22 cellular contexts compared by ENCODE assay signal in genomic region chr19:3667766-3668165, GRCh38. TPM values are rescaled to one million over a fixed set of nuclear protein-coding genes. Genes with fewer than 3 reads are reported as not detected.
A peak's percentile ranks its signal among the peaks of the same experiment; 100 is the strongest.
DNase-seq lines count a peak whose midpoint lies in the region; ATAC-seq and TF ChIP-seq lines count a peak whose summit lies in the region.
"Had no signal": no experiment of that assay in that cellular context is flagged by ENCODE, and none has a peak within 500 bp of the region (broad histone marks: within the 10 kb centered on the region; RNA-seq: fewer than 3 reads in every experiment).

No MANE protein-coding gene starts in this region.

- TF ChIP-seq POLR2A in tibial nerve (IDR thresholded peaks at IDR 0.05) = no peak

- no peak overlapping the region for H4K8ac ChIP-seq in neuronal stem cell (ENCODE audit: low read depth, low read length)

- peak overlapping the region; percentile 89 for H2AK5ac ChIP-seq in neuronal stem cell (ENCODE audit: low read depth, low read length)

- 88 to 89% methylated on average over 17 of the region's 17 CpGs for WGBS in heart right ventricle, 2 donors
- WGBS in endodermal cell (ENCODE audit: insufficient coverage in 1 of 2, insufficient read length in 1 of 2), 2 experiments = 94 to 97% methylated on average over 12 to 17 of the region's 17 CpGs
- no CpG with 5 or more reads among the region's 17 CpGs for WGBS in neuronal stem cell (ENCODE audit: extremely low coverage in 2 of 2, insufficient read length in 2 of 2, insufficient replicate concordance in 1 of 2), 2 donors
- 85 to 87% methylated on average over 11 to 17 of the region's 17 CpGs for WGBS in tibial nerve, 2 donors

- intact Hi-C loops in heart right ventricle (cut with DNase I) = loop anchor here in 8 of 10 donors (2.0 to 10.0 kb wide), 5 partner anchors 31 to 537 kb away; partner anchors contain the start of gene PIP5K1C (in 5 of the 8)
- intact Hi-C loops in left cardiac atrium (cut with DNase I) = loop anchor here (2.0 to 10.0 kb wide), 2 partner anchors 33 to 537 kb away; partner anchors contain the start of gene PIP5K1C (in 1 of the 2)
- intact Hi-C loops in upper lobe of right lung (cut with DNase I) = loop anchor here (5.0 kb wide), 1 partner anchor 40 kb away; the partner anchor contains the start of gene TJP3

- H3K27ac Mint-ChIP-seq in endodermal cell = no peak overlapping the region
- H3K27ac Mint-ChIP-seq: activated naive CD4-positive, alpha-beta T cell treated with anti-CD3 and anti-CD28 coated beads, Interleukin-2, amount 50 U/mL, for 72 hours; activated T-helper 1 cell treated with anti-CD3 and anti-CD28 coated beads, Interleukin-12 subunit alpha, Interleukin-12 subunit beta, Interleukin-2, Interleukin-4 antibody, amounts not matched to agents 30 ng/mL and 10 ng/mL and 1 ng/mL, durations not matched to agents 14 hours and 24 hours and 36 hours; stimulated activated naive CD8-positive, alpha-beta T cell treated with anti-CD3 and anti-CD28 coated beads, Interleukin-15, Interleukin-2, amounts not matched to agents 100 ng/mL and 50 ng/mL, for 24 hours had no signal

- H3K4me3 Mint-ChIP-seq in endodermal cell = no peak overlapping the region
- H3K4me3 Mint-ChIP-seq: activated T-helper 1 cell treated with anti-CD3 and anti-CD28 coated beads, Interleukin-12 subunit alpha, Interleukin-12 subunit beta, Interleukin-2, Interleukin-4 antibody, amounts not matched to agents 30 ng/mL and 10 ng/mL and 1 ng/mL, durations not matched to agents 14 hours and 24 hours and 36 hours; stimulated activated naive CD8-positive, alpha-beta T cell treated with anti-CD3 and anti-CD28 coated beads, Interleukin-15, Interleukin-2, amounts not matched to agents 100 ng/mL and 50 ng/mL, for 24 hours had no signal

- H3K18ac ChIP-seq in neuronal stem cell (ENCODE audit: low read length) = peak overlapping the region; percentile 80

- no peak overlapping the region for H3K9ac ChIP-seq in endodermal cell (ENCODE audit: extremely low read depth, low read length, poor library complexity, severe bottlenecking)
- peak overlapping the region; percentile 9 for H3K9ac ChIP-seq in neuronal stem cell (ENCODE audit: low read depth, low read length, poor library complexity)

- H3K36me3 ChIP-seq in heart right ventricle (peaks cover 0 to 42% (median 12%) of the 10 kb centered on the region in 9 donors), endodermal cell (ENCODE audit: control insufficient read depth, insufficient read depth, low read length) (peaks cover 13% of the 10 kb centered on the region), neuronal stem cell (replicated peaks in 1 of 2; ENCODE audit: control insufficient read depth in 2 of 2, insufficient read depth in 2 of 2, low read length in 2 of 2) (peaks cover 23 to 29% of the 10 kb centered on the region in 2 donors), tibial nerve (peaks cover 0 to 34% (median 8%) of the 10 kb centered on the region in 3 donors), MG63 (no peaks in the 10 kb centered on the region), upper lobe of right lung (peaks cover 18% of the 10 kb centered on the region)

- no peaks in the 10 kb centered on the region for H3K9me3 Mint-ChIP-seq in endodermal cell
- H3K9me3 Mint-ChIP-seq: activated naive CD4-positive, alpha-beta T cell treated with anti-CD3 and anti-CD28 coated beads, Interleukin-2, amount 50 U/mL, for 72 hours; activated T-helper 1 cell treated with anti-CD3 and anti-CD28 coated beads, Interleukin-12 subunit alpha, Interleukin-12 subunit beta, Interleukin-2, Interleukin-4 antibody, amounts not matched to agents 30 ng/mL and 10 ng/mL and 1 ng/mL, durations not matched to agents 14 hours and 24 hours and 36 hours; stimulated activated naive CD8-positive, alpha-beta T cell treated with anti-CD3 and anti-CD28 coated beads, Interleukin-15, Interleukin-2, amounts not matched to agents 100 ng/mL and 50 ng/mL, for 24 hours had no signal

- no peak overlapping the region for H3K4me3 ChIP-seq in heart right ventricle
- H3K4me3 ChIP-seq in endodermal cell (ENCODE audit: low read length) = no peak overlapping the region
- H3K4me3 ChIP-seq in neuronal stem cell (ENCODE audit: low read length in 2 of 2) = no peak overlapping the region
- H3K4me3 ChIP-seq in tibial nerve = no peak overlapping the region
- no peak overlapping the region for H3K4me3 ChIP-seq in MG63
- H3K4me3 ChIP-seq in upper lobe of right lung = no peak overlapping the region
- H3K4me3 ChIP-seq: A549, GM12878, left lung, spleen had no signal

- no peak overlapping the region for H3K4ac ChIP-seq in neuronal stem cell (ENCODE audit: low read length)

- no peak overlapping the region for H2AFZ ChIP-seq in neuronal stem cell (ENCODE audit: low read length)

- H3K27me3 ChIP-seq in heart right ventricle (peaks cover 0 to 10% (median 0%) of the 10 kb centered on the region in 7 donors), endodermal cell (ENCODE audit: control insufficient read depth, insufficient read depth, low read length, poor library complexity, severe bottlenecking) (no peaks in the 10 kb centered on the region), neuronal stem cell (ENCODE audit: control insufficient read depth in 3 of 3, insufficient read depth in 3 of 3, low read depth in 1 of 3, low read length in 3 of 3) (no peaks in the 10 kb centered on the region), tibial nerve (no peaks in the 10 kb centered on the region), MG63 (no peaks in the 10 kb centered on the region), upper lobe of right lung (no peaks in the 10 kb centered on the region)

- no peak overlapping the region for H2BK5ac ChIP-seq in neuronal stem cell (ENCODE audit: low read length)

- H3K79me1 ChIP-seq in neuronal stem cell (ENCODE audit: low read depth, low read length) = peaks cover 24% of the 10 kb centered on the region

- no peaks in the 10 kb centered on the region for H3K27me3 Mint-ChIP-seq in endodermal cell (ENCODE audit: insufficient read depth)
- H3K27me3 Mint-ChIP-seq: stimulated activated naive CD8-positive, alpha-beta T cell treated with anti-CD3 and anti-CD28 coated beads, Interleukin-15, Interleukin-2, amounts not matched to agents 100 ng/mL and 50 ng/mL, for 24 hours had no signal

- peaks cover 15% of the 10 kb centered on the region for H3K36me3 Mint-ChIP-seq in endodermal cell (ENCODE audit: low read depth)
- H3K36me3 Mint-ChIP-seq: activated naive CD4-positive, alpha-beta T cell treated with anti-CD3 and anti-CD28 coated beads, Interleukin-2, amount 50 U/mL, for 72 hours had no signal

- H4K91ac ChIP-seq in neuronal stem cell (ENCODE audit: low read depth, low read length, poor library complexity) = no peak overlapping the region

- H2BK12ac ChIP-seq in neuronal stem cell (ENCODE audit: low read length) = no peak overlapping the region

- H3K9me3 ChIP-seq in heart right ventricle (no peaks in the 10 kb centered on the region), endodermal cell (ENCODE audit: control insufficient read depth, low read length) (no peaks in the 10 kb centered on the region), neuronal stem cell (replicated peaks in 1 of 2; ENCODE audit: control insufficient read depth in 2 of 2, insufficient read depth in 1 of 2, low read depth in 1 of 2, low read length in 2 of 2) (peaks cover 0 to 4% of the 10 kb centered on the region in 2 donors), tibial nerve (no peaks in the 10 kb centered on the region), MG63 (no peaks in the 10 kb centered on the region), upper lobe of right lung (no peaks in the 10 kb centered on the region)
- H3K9me3 ChIP-seq: A549, left lung, spleen had no signal

- H3K27ac ChIP-seq in heart right ventricle (peak overlapping the region in 9 of 10 donors; percentile 90 to 100 (median 99)), endodermal cell (ENCODE audit: low read depth, low read length) (peak overlapping the region; percentile 66), neuronal stem cell (replicated peaks; ENCODE audit: low read length) (no peak overlapping the region), tibial nerve (peak overlapping the region; percentile 90 to 99 (median 93)), upper lobe of right lung (no peak overlapping the region)
- H3K27ac ChIP-seq: A549, left lung had no signal

- no peak overlapping the region for H2BK15ac ChIP-seq in neuronal stem cell (ENCODE audit: low read length)

- TF ChIP-seq CTCF in heart right ventricle (IDR thresholded peaks at IDR 0.05) = no peak
- no peak for TF ChIP-seq CTCF in endodermal cell (conservative IDR thresholded peaks at IDR 0.05)
- TF ChIP-seq CTCF in tibial nerve (IDR thresholded peaks at IDR 0.05) = no peak
- no peak for TF ChIP-seq CTCF in upper lobe of right lung (IDR thresholded peaks at IDR 0.05)

- no peak overlapping the region for H3K23ac ChIP-seq in neuronal stem cell (ENCODE audit: low read depth, low read length, poor library complexity)

- H3K4me2 ChIP-seq in neuronal stem cell (ENCODE audit: insufficient read depth, low read length, poor library complexity, severe bottlenecking) = no peak overlapping the region
- H3K4me2 ChIP-seq: A549 had no signal

- ATAC-seq in heart right ventricle (no peak), left cardiac atrium (no peak), upper lobe of right lung (no peak)
- ATAC-seq: A549; activated naive CD4-positive, alpha-beta T cell treated with anti-CD3 and anti-CD28 coated beads, Interleukin-2, amount 50 U/mL, for 72 hours; GM12878; left lung; Panc1 had no signal

- no peak for TF ChIP-seq EP300 in tibial nerve (IDR thresholded peaks at IDR 0.05)

- H3K4me1 Mint-ChIP-seq in endodermal cell = peaks cover 9% of the 10 kb centered on the region

- DNase-seq in heart right ventricle (no peak), left cardiac atrium (no peak), endodermal cell (no peak), neuronal stem cell (ENCODE audit: low spot score) (no peak), tibial nerve (ENCODE audit: low spot score in 2 of 2) (no peak), MG63 (no peak), upper lobe of right lung (no peak)
- DNase-seq in activated CD8-positive, alpha-beta memory T cell treated with anti-CD3 and anti-CD28 coated beads for 24 hours = no peak
- DNase-seq: activated CD4-positive, alpha-beta T cell treated with anti-CD3 and anti-CD28 coated beads for 48 hours; DMS79 treated with DMSO at 0.1 percent for 48 hours; left lung; NCI-H1105 treated with DMSO at 0.1 percent for 48 hours; NCI-H2081; spleen; stimulated activated CD4-positive, alpha-beta T cell treated with anti-CD3 and anti-CD28 coated beads, Interleukin-4, amount 100 ng/mL, for 24 hours had no signal

- H3K4me1 ChIP-seq in heart right ventricle (peaks cover 24 to 71% (median 58%) of the 10 kb centered on the region in 9 donors), endodermal cell (ENCODE audit: control insufficient read depth, insufficient read depth, low read length) (no peaks in the 10 kb centered on the region), neuronal stem cell (ENCODE audit: control insufficient read depth in 2 of 2, insufficient read depth in 1 of 2, low read depth in 1 of 2, low read length in 2 of 2) (peaks cover 38 to 43% of the 10 kb centered on the region in 2 donors), tibial nerve (peaks cover 5 to 63% (median 42%) of the 10 kb centered on the region in 4 donors), upper lobe of right lung (peaks cover 27% of the 10 kb centered on the region)

- H3K14ac ChIP-seq in neuronal stem cell (ENCODE audit: low read length) = no peak overlapping the region

- no peak overlapping the region for H2BK120ac ChIP-seq in neuronal stem cell (ENCODE audit: low read depth, low read length)

RNA-seq across cellular contexts. Expression of gene PIP5K1C, which starts 32.5 kb away (rescaled TPM):
- total RNA-seq in heart right ventricle (10 to 100 TPM; 28.2 to 46.6 (median 36.3) TPM), left cardiac atrium (10 to 100 TPM; 36.6 to 44.3 TPM), endodermal cell (10 to 100 TPM; 43.5 to 51.5 TPM), tibial nerve (10 to 100 TPM; 23.0 to 37.2 (median 24.9) TPM), upper lobe of right lung (42.1 TPM)
- polyA plus RNA-seq in heart right ventricle = 10 to 100 TPM; 18.3 to 18.9 TPM
- polyA plus RNA-seq in endodermal cell (2013, experiment 1 of 2) = 25.0 TPM
- 23.0 TPM for polyA plus RNA-seq in endodermal cell (2013, experiment 2 of 2)
- 25.4 TPM for polyA plus RNA-seq in neuronal stem cell (2013, experiment 1 of 2)
- polyA plus RNA-seq in neuronal stem cell (2013, experiment 2 of 2) = 24.7 TPM
- total RNA-seq in MG63 (2014; rRNA removed; shearing (Covaris generic); ENCODE audit: low replicate concordance) = 2.8 and 5.6 TPM in 2 replicates

RNA-seq across cellular contexts. Expression of gene TJP3, which starts 40.4 kb away (rescaled TPM):
- total RNA-seq in heart right ventricle = under 1 TPM in 3 of 10 donors, not detected in 7; 0.15 to 0.49 (median 0.34) TPM
- polyA plus RNA-seq in heart right ventricle = under 1 TPM in 1 of 2 donors, not detected in 1; 0.06 TPM
- under 1 TPM in 1 of 2 donors, not detected in 1; 0.32 TPM for total RNA-seq in left cardiac atrium
- total RNA-seq in endodermal cell = 10 to 100 TPM; 15.7 to 25.9 TPM
- polyA plus RNA-seq in endodermal cell (2013, experiment 1 of 2) = 6.2 TPM
- polyA plus RNA-seq in endodermal cell (2013, experiment 2 of 2) = 3.4 TPM
- 23.4 TPM for polyA plus RNA-seq in neuronal stem cell (2013, experiment 1 of 2)
- 21.0 TPM for polyA plus RNA-seq in neuronal stem cell (2013, experiment 2 of 2)
- under 1 TPM in 3 of 4 donors, not detected in 1; 0.21 to 0.90 (median 0.22) TPM for total RNA-seq in tibial nerve
- not detected in 2 replicates for total RNA-seq in MG63 (2014; rRNA removed; shearing (Covaris generic); ENCODE audit: low replicate concordance)
- 23.0 TPM for total RNA-seq in upper lobe of right lung
- polyA plus RNA-seq: BJ had no signal

RNA-seq across cellular contexts. Expression of gene CACTIN, which starts 41.2 kb away (rescaled TPM):
- 10 to 100 TPM in 9 of 10 donors, 1 to 10 TPM in 1; 9.7 to 15.8 (median 12.1) TPM for total RNA-seq in heart right ventricle
- 10 to 100 TPM; 15.8 to 17.6 TPM for polyA plus RNA-seq in heart right ventricle
- 10 to 100 TPM; 12.5 to 12.9 TPM for total RNA-seq in left cardiac atrium
- 10 to 100 TPM; 31.5 to 33.5 TPM for total RNA-seq in endodermal cell
- 26.1 TPM for polyA plus RNA-seq in endodermal cell (2013, experiment 1 of 2)
- polyA plus RNA-seq in endodermal cell (2013, experiment 2 of 2) = 24.7 TPM
- polyA plus RNA-seq in neuronal stem cell (2013, experiment 1 of 2) = 23.9 TPM
- polyA plus RNA-seq in neuronal stem cell (2013, experiment 2 of 2) = 25.3 TPM
- total RNA-seq in tibial nerve = 10 to 100 TPM; 22.9 to 59.1 (median 42.7) TPM
- total RNA-seq in MG63 (2014; rRNA removed; shearing (Covaris generic); ENCODE audit: low replicate concordance) = 13.1 and 25.3 TPM in 2 replicates
- total RNA-seq in upper lobe of right lung = 24.3 TPM

Comparison
In these comparisons a context has a peak if more than half of its experiments do, and no peak if none do; other contexts are left out.
1. H3K27ac ChIP-seq: peak in heart right ventricle (9 of 10), endodermal cell (single experiment) and tibial nerve (4 of 4); none in neuronal stem cell (single experiment) and upper lobe of right lung (single experiment).
2. RNA of gene TJP3, which starts 40.4 kb away (total RNA-seq): 15.7 to 25.9 TPM in endodermal cell and 23.0 TPM in upper lobe of right lung (single experiment); 0.32 TPM in left cardiac atrium, 0.21 to 0.90 TPM in tibial nerve, 0.15 to 0.49 TPM in heart right ventricle and not detected in MG63; every median in the first group is over 4 times any median in the second.